Comparison of ENCODE assay signal across 8 cellular contexts in genomic region chr22:42621505-42622002, GRCh38. TPM values are rescaled to one million over a fixed set of nuclear protein-coding genes. Genes with fewer than 3 reads are reported as not detected.
DNase-seq lines count a peak whose midpoint lies in the region; ATAC-seq and TF ChIP-seq lines count a peak whose summit lies in the region.

No MANE protein-coding gene starts in this region.

- no peak overlapping the region for H3K4me2 ChIP-seq in OCI-LY1 (ENCODE audit: low read length)
- no peak overlapping the region for H3K4me2 ChIP-seq in parathyroid adenoma (ENCODE audit: low read length)

- no peaks in the 10 kb centered on the region for H3K79me2 ChIP-seq in ACC112 (ENCODE audit: control insufficient read depth, insufficient read depth, low read length, unreplicated experiment)
- no peaks in the 10 kb centered on the region for H3K79me2 ChIP-seq in OCI-LY1 (ENCODE audit: insufficient read depth, low read length)
- H3K79me2 ChIP-seq in parathyroid adenoma: no peaks in the 10 kb centered on the region

- H3K36me3 Mint-ChIP-seq in activated T-helper 17 cell treated with anti-CD3 and anti-CD28 coated beads, Interleukin-2, amount 50 U/mL, for 72 hours (ENCODE audit: low read depth): peaks cover 12% of the 10 kb centered on the region

- H3K4me3 ChIP-seq in ACC112 (ENCODE audit: low read depth, low read length) (no peak overlapping the region), OCI-LY1 (ENCODE audit: low read depth, low read length, poor library complexity, severe bottlenecking) (no peak overlapping the region), parathyroid adenoma (ENCODE audit: low read depth, low read length) (no peak overlapping the region)

- H3K4me1 ChIP-seq in ACC112 (ENCODE audit: control insufficient read depth, insufficient read depth, low read length, unreplicated experiment): peaks cover 19% of the 10 kb centered on the region
- peaks cover 27% of the 10 kb centered on the region for H3K4me1 ChIP-seq in OCI-LY1 (ENCODE audit: insufficient read depth, low read length, severe bottlenecking)
- H3K4me1 ChIP-seq in parathyroid adenoma: no peaks in the 10 kb centered on the region

- H3K9me3 Mint-ChIP-seq in activated T-helper 17 cell treated with anti-CD3 and anti-CD28 coated beads, Interleukin-2, amount 50 U/mL, for 72 hours: no peaks in the 10 kb centered on the region

- peak; percentile 71 for DNase-seq in fibroblast of the conjunctiva (ENCODE audit: low read depth)

- H3F3A ChIP-seq in OCI-LY1 (ENCODE audit: insufficient read depth, low read length): no peaks in the 10 kb centered on the region

- no peak overlapping the region for H3K27ac Mint-ChIP-seq in activated T-helper 17 cell treated with anti-CD3 and anti-CD28 coated beads, Interleukin-2, amount 50 U/mL, for 72 hours

- H3K36me3 ChIP-seq in ACC112 (ENCODE audit: insufficient read depth, low read length): no peaks in the 10 kb centered on the region
- peaks cover 20% of the 10 kb centered on the region for H3K36me3 ChIP-seq in OCI-LY1 (ENCODE audit: insufficient read depth, low read length)
- no peaks in the 10 kb centered on the region for H3K36me3 ChIP-seq in parathyroid adenoma (ENCODE audit: control insufficient read depth, insufficient read depth, low read length)

- H3K27me3 Mint-ChIP-seq in activated T-helper 17 cell treated with anti-CD3 and anti-CD28 coated beads, Interleukin-2, amount 50 U/mL, for 72 hours: no peaks in the 10 kb centered on the region

- TF ChIP-seq CTCF in GM12874 (IDR thresholded peaks at IDR 0.05; ENCODE audit: insufficient read depth, low read depth, low read length) (peak; percentile 94), OCI-LY1 (IDR thresholded peaks at IDR 0.05; ENCODE audit: low read length) (peak; percentile 95), parathyroid adenoma (IDR thresholded peaks at IDR 0.05) (peak; percentile 62)

- H3K9me2 ChIP-seq in OCI-LY1 (ENCODE audit: low read depth, low read length): no peaks in the 10 kb centered on the region

- H3K9ac ChIP-seq in OCI-LY1 (ENCODE audit: low read length): no peak overlapping the region
- no peak overlapping the region for H3K9ac ChIP-seq in parathyroid adenoma

- H3K27me3 ChIP-seq in ACC112 (ENCODE audit: insufficient read depth, low read length): no peaks in the 10 kb centered on the region
- no peaks in the 10 kb centered on the region for H3K27me3 ChIP-seq in OCI-LY1 (ENCODE audit: insufficient read depth, low read length)
- no peaks in the 10 kb centered on the region for H3K27me3 ChIP-seq in parathyroid adenoma (ENCODE audit: control insufficient read depth, insufficient read depth, low read length)

- H3K4me1 Mint-ChIP-seq in activated T-helper 17 cell treated with anti-CD3 and anti-CD28 coated beads, Interleukin-2, amount 50 U/mL, for 72 hours: peaks cover 6% of the 10 kb centered on the region

- H3K4me3 Mint-ChIP-seq in activated T-helper 17 cell treated with anti-CD3 and anti-CD28 coated beads, Interleukin-2, amount 50 U/mL, for 72 hours: no peak overlapping the region

- H3K27ac ChIP-seq in ACC112 (ENCODE audit: low read depth, low read length) (peak overlapping the region; percentile 67), OCI-LY1 (ENCODE audit: low read depth, low read length, poor library complexity, severe bottlenecking) (no peak overlapping the region), parathyroid adenoma (no peak overlapping the region)

- H4K20me1 ChIP-seq in OCI-LY1 (ENCODE audit: insufficient read depth, low read length): no peaks in the 10 kb centered on the region

- H2AFZ ChIP-seq in ACC112 (ENCODE audit: low read length, unreplicated experiment) (no peak overlapping the region), OCI-LY1 (ENCODE audit: low read length) (no peak overlapping the region), parathyroid adenoma (no peak overlapping the region)

- peak; percentile 84 for ATAC-seq in activated T-helper 17 cell treated with anti-CD3 and anti-CD28 coated beads, Interleukin-2, amount 50 U/mL, for 72 hours (replicated peaks)
- ATAC-seq in GM19452 (IDR thresholded peaks at IDR 0.05; ENCODE audit: unreplicated experiment) (no peak), HG02885 (IDR thresholded peaks at IDR 0.05; ENCODE audit: poor library complexity, unreplicated experiment) (no peak)

- no peaks in the 10 kb centered on the region for H3K9me3 ChIP-seq in OCI-LY1 (ENCODE audit: low read length)
- no peaks in the 10 kb centered on the region for H3K9me3 ChIP-seq in parathyroid adenoma (ENCODE audit: control insufficient read depth, low read length)

RNA-seq across cellular contexts. Expression of gene POLDIP3, which starts 6.9 kb away (rescaled TPM):
- total RNA-seq in activated T-helper 17 cell treated with anti-CD3 and anti-CD28 coated beads, Interleukin-2, amount 50 U/mL, for 72 hours: 10 to 100 TPM; 70.0 to 72.4 TPM

RNA-seq across cellular contexts. Expression of gene ATP5MGL, which starts 18.8 kb away (rescaled TPM):
- 1 to 10 TPM in 1 of 2 donors, under 1 TPM in 1; 0.45 to 1.1 TPM for total RNA-seq in activated T-helper 17 cell treated with anti-CD3 and anti-CD28 coated beads, Interleukin-2, amount 50 U/mL, for 72 hours

RNA-seq across cellular contexts. Expression of gene CYB5R3, which starts 27.6 kb away (rescaled TPM):
- total RNA-seq in activated T-helper 17 cell treated with anti-CD3 and anti-CD28 coated beads, Interleukin-2, amount 50 U/mL, for 72 hours: 10 to 100 TPM; 55.5 to 86.1 TPM
